In genomic region chr16:1791943-1792812, GRCh38 we compare ENCODE assay signal across 11 cellular contexts. TPM values are rescaled to one million over a fixed set of nuclear protein-coding genes. Genes with fewer than 3 reads are reported as not detected.
DNase-seq lines count a peak whose midpoint lies in the region; TF ChIP-seq lines count a peak whose summit lies in the region.
"Had no signal": no experiment of that assay in that cellular context is flagged by ENCODE, and none has a peak within 500 bp of the region (broad histone marks: within the 10 kb centered on the region; RNA-seq: fewer than 3 reads in every experiment).

No MANE protein-coding gene starts in this region.

- H3K27ac ChIP-seq in colonic mucosa (no peak overlapping the region), SJCRH30 (no peak overlapping the region)

- H3K9ac ChIP-seq in colonic mucosa (ENCODE audit: low read depth in 2 of 2, low read length in 2 of 2), result no peak overlapping the region

- no peaks in the 10 kb centered on the region for H3K36me3 ChIP-seq in colonic mucosa
- H3K36me3 ChIP-seq in SJCRH30, result peaks cover 3% of the 10 kb centered on the region; the same call in 1 of the 2 replicates

- no peak overlapping the region for H3K4me3 Mint-ChIP-seq in osteocyte (ENCODE audit: unreplicated experiment)
- H3K4me3 Mint-ChIP-seq: CD4-positive, CD25-positive, alpha-beta regulatory T cell; naive thymus-derived CD4-positive, alpha-beta T cell had no signal

- TF ChIP-seq CTCF in colonic mucosa (IDR thresholded peaks at IDR 0.05), result no peak
- TF ChIP-seq CTCF in osteocyte (IDR thresholded peaks at IDR 0.05), result no peak

- H3K4me1 Mint-ChIP-seq in osteocyte (ENCODE audit: unreplicated experiment), result no peaks in the 10 kb centered on the region

- H3K4me1 ChIP-seq in colonic mucosa (no peaks in the 10 kb centered on the region), SJCRH30 (peaks cover 9% of the 10 kb centered on the region; the same call in 1 of the 2 replicates)

- peak; percentile 27 for DNase-seq in colonic mucosa
- peak; percentile 84 for DNase-seq in osteocyte (ENCODE audit: extremely low spot score, unreplicated experiment)
- DNase-seq in Ammon's horn (ENCODE audit: low spot score), result no peak
- no peak for DNase-seq in SJCRH30
- DNase-seq: activated T-cell treated with anti-CD3 and anti-CD28 coated beads for 4 hours; amygdala; CD4-positive, CD25-positive, alpha-beta regulatory T cell; NCI-H1092; SW 1271 had no signal

- H3K9me3 Mint-ChIP-seq in osteocyte (ENCODE audit: unreplicated experiment), result no peaks in the 10 kb centered on the region

- intact Hi-C loops in colonic mucosa (cut with DNase I), result no loop called here

- no peaks in the 10 kb centered on the region for H3K27me3 Mint-ChIP-seq in osteocyte (ENCODE audit: unreplicated experiment)
- H3K27me3 Mint-ChIP-seq: CD4-positive, CD25-positive, alpha-beta regulatory T cell; naive thymus-derived CD4-positive, alpha-beta T cell had no signal

- peaks cover 4% of the 10 kb centered on the region for H3K36me3 Mint-ChIP-seq in osteocyte (ENCODE audit: unreplicated experiment)

- H3K27ac Mint-ChIP-seq in osteocyte (ENCODE audit: unreplicated experiment), result no peak overlapping the region
- H3K27ac Mint-ChIP-seq: CD4-positive, CD25-positive, alpha-beta regulatory T cell; naive thymus-derived CD4-positive, alpha-beta T cell had no signal

- no peaks in the 10 kb centered on the region for H3K27me3 ChIP-seq in colonic mucosa
- no peaks in the 10 kb centered on the region for H3K27me3 ChIP-seq in SJCRH30

- H3K4me3 ChIP-seq in colonic mucosa, result no peak overlapping the region
- H3K4me3 ChIP-seq in SJCRH30, result no peak overlapping the region

- H3K9me3 ChIP-seq in colonic mucosa, result no peaks in the 10 kb centered on the region
- H3K9me3 ChIP-seq in SJCRH30 (replicated peaks), result no peaks in the 10 kb centered on the region

RNA-seq across cellular contexts. Expression of gene IGFALS, which starts 1.3 kb away (rescaled TPM):
- 1 to 10 TPM; 5.7 to 7.0 TPM for total RNA-seq in colonic mucosa
- total RNA-seq in osteocyte, result 0.34 and 0.43 TPM in 2 replicates
- total RNA-seq in SJCRH30 (2014; rRNA removed; shearing (Covaris generic)), result not detected in 2 replicates
- total RNA-seq: dermis microvascular lymphatic vessel endothelial cell had no signal

RNA-seq across cellular contexts. Expression of gene NUBP2, which starts 9.4 kb away (rescaled TPM):
- total RNA-seq in colonic mucosa (10 to 100 TPM; 30.0 to 72.8 TPM), osteocyte (55.5 and 56.3 TPM in 2 replicates)
- total RNA-seq in SJCRH30 (2014; rRNA removed; shearing (Covaris generic)), result 45.0 and 55.3 TPM in 2 replicates

RNA-seq across cellular contexts. Expression of gene SPSB3, which starts 9.8 kb away (rescaled TPM):
- total RNA-seq in colonic mucosa (10 to 100 TPM; 32.7 to 35.9 TPM), osteocyte (52.8 and 53.4 TPM in 2 replicates)
- total RNA-seq in SJCRH30 (2014; rRNA removed; shearing (Covaris generic)), result 9.6 and 12.4 TPM in 2 replicates

RNA-seq across cellular contexts. Expression of gene MRPS34, which starts 19.2 kb away (rescaled TPM):
- total RNA-seq in colonic mucosa, result 100 to 1,000 TPM; 106 to 227 TPM
- total RNA-seq in osteocyte, result 70.9 and 73.9 TPM in 2 replicates
- total RNA-seq in SJCRH30 (2014; rRNA removed; shearing (Covaris generic)), result 55.3 and 60.7 TPM in 2 replicates

RNA-seq across cellular contexts. Expression of gene EME2, which starts 19.6 kb away (rescaled TPM):
- 10 to 100 TPM; 16.7 to 30.6 TPM for total RNA-seq in colonic mucosa
- total RNA-seq in osteocyte, result 21.5 and 22.4 TPM in 2 replicates
- 3.6 and 5.2 TPM in 2 replicates for total RNA-seq in SJCRH30 (2014; rRNA removed; shearing (Covaris generic))

Comparison
In these comparisons a context has a peak if more than half of its experiments do, and no peak if none do; other contexts are left out.
1. DNase-seq: peak in colonic mucosa (single experiment) and osteocyte (single experiment); none in Ammon's horn (single experiment) and SJCRH30 (0 of 2).